1 cellular context compared by ENCODE assay signal in the genomic region with DNA sequence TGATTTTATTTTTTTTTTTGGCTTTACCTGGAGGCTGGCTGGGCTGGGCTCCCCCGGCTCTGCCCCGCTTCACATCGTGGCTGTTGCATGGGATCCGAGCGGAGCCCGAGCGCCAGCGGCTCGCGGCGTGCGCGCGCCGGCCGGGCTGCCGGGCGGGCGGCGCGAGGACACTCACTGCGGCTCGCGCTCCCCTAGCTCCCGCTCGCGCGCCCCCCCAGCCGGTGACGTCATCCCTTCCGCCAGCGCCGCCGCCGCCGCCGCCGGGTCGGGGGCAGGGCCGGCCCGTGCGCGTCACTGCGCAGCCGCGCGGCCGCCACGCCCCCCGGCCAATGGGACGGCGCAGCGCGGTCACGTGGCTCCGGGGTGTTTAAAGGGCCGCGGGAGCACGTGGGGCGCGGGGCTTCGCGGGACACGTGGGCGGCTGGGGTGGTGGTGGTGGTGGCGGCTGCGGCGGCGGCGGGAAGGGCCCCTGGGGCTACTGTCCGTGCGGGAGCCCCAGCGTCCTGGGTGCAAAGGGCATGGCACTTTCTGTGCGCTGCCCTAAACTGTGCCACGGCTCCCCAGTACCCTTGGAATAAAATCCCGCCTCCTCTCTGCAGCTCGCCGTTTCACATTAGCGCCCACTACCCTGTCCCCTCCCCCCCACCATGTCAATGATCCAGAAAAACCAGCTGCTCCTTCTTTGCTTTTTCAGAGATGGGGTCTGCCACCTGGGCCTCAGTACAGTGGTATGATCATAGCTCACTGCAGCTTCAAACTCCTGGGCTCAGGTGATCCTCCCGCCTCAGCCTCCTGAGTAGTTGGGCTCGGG.
A peak's percentile ranks its signal among the peaks of the same experiment; 100 is the strongest.
TF ChIP-seq lines count a peak whose summit lies in the region.

PTPRS (minus strand) TSS at position 176 of the 811 bp plus-strand sequence. CDS start 54,672 bp downstream, outside the sequence.

TF ChIP-seq in A549, 52 proteins besides CTCF, POLR2A, EP300 and RAD21 (continued from another document):
- peak; percentile 91 for TF ChIP-seq RNF2 (IDR thresholded peaks at IDR 0.05; ENCODE audit: borderline replicate concordance, low read depth)
- TF ChIP-seq TFCP2L1 (CRISPR knock-in tag; IDR thresholded peaks at IDR 0.05): 0 out of 2 replicates have a peak, but pooled peaks have one; percentile 45
- TF ChIP-seq ZNF302 (CRISPR knock-in tag; IDR thresholded peaks at IDR 0.05): peak; percentile 42; the same call in 1 of the 2 replicates
- TF ChIP-seq, protein P1, sequence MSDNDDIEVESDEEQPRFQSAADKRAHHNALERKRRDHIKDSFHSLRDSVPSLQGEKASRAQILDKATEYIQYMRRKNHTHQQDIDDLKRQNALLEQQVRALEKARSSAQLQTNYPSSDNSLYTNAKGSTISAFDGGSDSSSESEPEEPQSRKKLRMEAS (IDR thresholded peaks at IDR 0.05): peak; percentile 100
- no peak for TF ChIP-seq KDM5A (IDR thresholded peaks at IDR 0.05)
- TF ChIP-seq, protein P2, sequence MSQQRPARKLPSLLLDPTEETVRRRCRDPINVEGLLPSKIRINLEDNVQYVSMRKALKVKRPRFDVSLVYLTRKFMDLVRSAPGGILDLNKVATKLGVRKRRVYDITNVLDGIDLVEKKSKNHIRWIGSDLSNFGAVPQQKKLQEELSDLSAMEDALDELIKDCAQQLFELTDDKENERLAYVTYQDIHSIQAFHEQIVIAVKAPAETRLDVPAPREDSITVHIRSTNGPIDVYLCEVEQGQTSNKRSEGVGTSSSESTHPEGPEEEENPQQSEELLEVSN (IDR thresholded peaks at IDR 0.05; ENCODE audit: borderline replicate concordance, low read depth): peak; percentile 99
- TF ChIP-seq ESRRA (IDR thresholded peaks at IDR 0.05; ENCODE audit: borderline replicate concordance, low read length): no peak
- no peak for TF ChIP-seq FOSL2 (IDR thresholded peaks at IDR 0.05)
- peak; percentile 82 for TF ChIP-seq FOSL2 (CRISPR knock-in tag; IDR thresholded peaks at IDR 0.05)
- peak; percentile 51; the same call in 1 of the 2 replicates for TF ChIP-seq FOXS1 (CRISPR knock-in tag; IDR thresholded peaks at IDR 0.05)
